30 cellular contexts compared by ENCODE assay signal in genomic region chr13:50068508-50068907, GRCh38. TPM values are rescaled to one million over a fixed set of nuclear protein-coding genes. Genes with fewer than 3 reads are reported as not detected.
A peak's percentile ranks its signal among the peaks of the same experiment; 100 is the strongest.
DNase-seq lines count a peak whose midpoint lies in the region; ATAC-seq, FAIRE-seq and TF ChIP-seq lines count a peak whose summit lies in the region.
"Had no signal": no experiment of that assay in that cellular context is flagged by ENCODE, and none has a peak within 500 bp of the region (broad histone marks: within the 10 kb centered on the region; RNA-seq: fewer than 3 reads in every experiment).

No MANE protein-coding gene starts in this region.

- CTCF ChIA-PET in activated CD4-positive, alpha-beta T cell treated with anti-CD3 and anti-CD28 coated beads, Interleukin-2, amount 10 ng/mL, durations not matched to agents 7 days and 5 days (lab: Charles Lee) = interaction anchor here (1.1 to 1.6 kb wide), 3 partner anchors 11 to 31 kb away, joined by 3 to 4 read pairs (median 4); no protein-coding TSS in a partner anchor

- peak overlapping the region in 4 of 7 donors; percentile 27 to 57 (median 51) for H3K27ac Mint-ChIP-seq in CD14-positive monocyte
- no peak overlapping the region for H3K27ac Mint-ChIP-seq in activated CD4-positive, alpha-beta T cell treated with anti-CD3 and anti-CD28 coated beads, Interleukin-2, amount 10 ng/mL, durations not matched to agents 7 days and 5 days

- no peaks in the 10 kb centered on the region for H3K9me3 Mint-ChIP-seq in CD14-positive monocyte
- no peaks in the 10 kb centered on the region for H3K9me3 Mint-ChIP-seq in activated CD4-positive, alpha-beta T cell treated with anti-CD3 and anti-CD28 coated beads, Interleukin-2, amount 10 ng/mL, durations not matched to agents 7 days and 5 days
- H3K9me3 Mint-ChIP-seq: T-helper 1 cell treated with Interleukin-12 subunit alpha and Interleukin-12 subunit beta and Interleukin-4 antibody, amounts not matched to agents 30 μg/mL and 1 μg/mL, for 36 hours had no signal

- H3K4me1 Mint-ChIP-seq in CD14-positive monocyte = peaks cover 24% of the 10 kb centered on the region
- peaks cover 33% of the 10 kb centered on the region for H3K4me1 Mint-ChIP-seq in activated CD4-positive, alpha-beta T cell treated with anti-CD3 and anti-CD28 coated beads, Interleukin-2, amount 10 ng/mL, durations not matched to agents 7 days and 5 days

- FAIRE-seq in frontal cortex (lab: Jason Lieb, UNC) = peak; percentile 10
- FAIRE-seq: colon had no signal

- H3K36me3 ChIP-seq in SK-N-MC (ENCODE audit: insufficient read depth, low read length) = peaks cover 82% of the 10 kb centered on the region
- H3K36me3 ChIP-seq: thyroid gland had no signal

- ATAC-seq in HG03520 (IDR thresholded peaks at IDR 0.05; ENCODE audit: unreplicated experiment) = no peak
- ATAC-seq: activated CD4-positive, CD25-positive, alpha-beta regulatory T cell treated with anti-CD3 and anti-CD28 coated beads, Interleukin-2, amount 50 U/mL, for 24 hours; HCT116; right cardiac atrium had no signal

- H3K4me3 ChIP-seq in SK-N-MC = no peak overlapping the region
- H3K4me3 ChIP-seq: left ventricle myocardium inferior, thyroid gland had no signal

- intact Hi-C loops in CD14-positive monocyte (cut with micrococcal nuclease) = loop anchor here in 1 of 2 donors (10.0 kb wide), 1 partner anchor 64 kb away; no protein-coding TSS in a partner anchor

- DNase-seq in CD14-positive monocyte (ENCODE audit: low spot score) (no peak), SK-N-MC (ENCODE audit: low read depth, low spot score) (no peak), frontal cortex (ENCODE audit: low spot score in 2 of 2) (no peak), NCI-H187 treated with DMSO at 0.1 percent for 48 hours (lab: John Stamatoyannopoulos, UW) (no peak), HUDEP-2 (lab: John Stamatoyannopoulos, UW; ENCODE audit: unreplicated experiment in 76 of 76) (no peak)
- DNase-seq in activated CD4-positive, alpha-beta T cell treated with anti-CD3 and anti-CD28 coated beads, Interleukin-2, amount 10 ng/mL, durations not matched to agents 7 days and 5 days = no peak
- DNase-seq: activated CD4-positive, alpha-beta T cell treated with anti-CD3 and anti-CD28 coated beads, Interleukin-2, amount 50 U/mL, for 48 hours; activated CD8-positive, alpha-beta memory T cell treated with anti-CD3 and anti-CD28 coated beads, Interleukin-2, amount 50 U/mL, for 4 hours; activated naive CD4-positive, alpha-beta T cell treated with Interleukin-2 at 50 U/mL for 16 hours; C1 segment of cervical spinal cord; COR-L47; DMS79; GF-D8; head of caudate nucleus; islet precursor cell; left ventricle myocardium inferior; NCI-H1048; NCI-H1694 treated with DMSO at 0.1 percent for 48 hours; NCI-H2171 treated with DMSO at 0.1 percent for 48 hours; NCI-H510A; right cardiac atrium; stimulated activated CD4-positive, alpha-beta T cell treated with anti-CD3 and anti-CD28 coated beads, Interleukin-4, amount 100 ng/mL, for 24 hours; thyroid gland had no signal

- no peak overlapping the region for H3K4me3 Mint-ChIP-seq in CD14-positive monocyte
- H3K4me3 Mint-ChIP-seq in activated CD4-positive, alpha-beta T cell treated with anti-CD3 and anti-CD28 coated beads, Interleukin-2, amount 10 ng/mL, durations not matched to agents 7 days and 5 days = no peak overlapping the region
- H3K4me3 Mint-ChIP-seq: T-helper 1 cell treated with Interleukin-12 subunit alpha and Interleukin-12 subunit beta and Interleukin-4 antibody, amounts not matched to agents 30 μg/mL and 1 μg/mL, for 36 hours had no signal

- POLR2A ChIA-PET in activated CD4-positive, alpha-beta T cell treated with anti-CD3 and anti-CD28 coated beads, Interleukin-2, amount 10 ng/mL, durations not matched to agents 7 days and 5 days (lab: Charles Lee) = no interaction called here

- H3K27ac ChIP-seq in 22Rv1 (peak overlapping the region; percentile 12; the same call in 1 of the 2 replicates), SK-N-MC (0 out of 2 replicates have a peak overlapping the region, but pooled peaks have one; percentile 9)
- H3K27ac ChIP-seq: left ventricle myocardium inferior, RWPE1, thyroid gland had no signal

- H3K9me3 ChIP-seq in SK-N-MC (ENCODE audit: low read depth, low read length) = no peaks in the 10 kb centered on the region
- H3K9me3 ChIP-seq: left ventricle myocardium inferior, thyroid gland had no signal

- H3K27me3 Mint-ChIP-seq in CD14-positive monocyte (ENCODE audit: low read depth in 3 of 3) = no peaks in the 10 kb centered on the region
- H3K27me3 Mint-ChIP-seq in activated CD4-positive, alpha-beta T cell treated with anti-CD3 and anti-CD28 coated beads, Interleukin-2, amount 10 ng/mL, durations not matched to agents 7 days and 5 days = no peaks in the 10 kb centered on the region

- H3K9ac ChIP-seq in SK-N-MC (ENCODE audit: insufficient read length) = no peak overlapping the region

- TF ChIP-seq CTCF in 22Rv1 (IDR thresholded peaks at IDR 0.05) (no peak), CD14-positive monocyte (IDR thresholded peaks at IDR 0.05) (no peak)

- H3K36me3 Mint-ChIP-seq in CD14-positive monocyte = peaks cover 47 to 50% of the 10 kb centered on the region in 2 donors
- peaks cover 54% of the 10 kb centered on the region for H3K36me3 Mint-ChIP-seq in activated CD4-positive, alpha-beta T cell treated with anti-CD3 and anti-CD28 coated beads, Interleukin-2, amount 10 ng/mL, durations not matched to agents 7 days and 5 days (ENCODE audit: low read depth)

RNA-seq across cellular contexts. Expression of gene KCNRG, which starts 53.3 kb away (rescaled TPM):
- under 1 TPM in 1 of 2 donors, not detected in 1; 0.15 TPM for polyA plus RNA-seq in CD14-positive monocyte
- total RNA-seq in frontal cortex = 31.8 TPM
- under 1 TPM; 0.42 to 0.60 TPM for total RNA-seq in activated CD4-positive, alpha-beta T cell treated with anti-CD3 and anti-CD28 coated beads, Interleukin-2, amount 10 ng/mL, durations not matched to agents 7 days and 5 days
- total RNA-seq: left ventricle myocardium inferior had no signal

Comparison
In these comparisons a context has a peak if more than half of its experiments do, and no peak if none do; other contexts are left out.
1. RNA of gene KCNRG, which starts 53.3 kb away (total RNA-seq): 31.8 TPM in frontal cortex (single experiment); 0.42 to 0.60 TPM in activated CD4-positive, alpha-beta T cell treated with anti-CD3 and anti-CD28 coated beads, Interleukin-2, amount 10 ng/mL, durations not matched to agents 7 days and 5 days; every median in the first group is over 10 times any median in the second.